In genomic region chr3:102063572-102063971, GRCh38 we compare ENCODE assay signal across 19 cellular contexts.
DNase-seq lines count a peak whose midpoint lies in the region; ATAC-seq and TF ChIP-seq lines count a peak whose summit lies in the region.
"Had no signal": no experiment of that assay in that cellular context is flagged by ENCODE, and none has a peak within 500 bp of the region (broad histone marks: within the 10 kb centered on the region; RNA-seq: fewer than 3 reads in every experiment).

No MANE protein-coding gene starts in this region.

- no peak overlapping the region for H3K27ac Mint-ChIP-seq in natural killer cell treated with Interleukin-12 subunit alpha and Interleukin-12 subunit beta and Interleukin-15 and Interleukin-18, amount 100 ng/mL, for 72 hours
- no peak overlapping the region for H3K27ac Mint-ChIP-seq in natural killer cell
- H3K27ac Mint-ChIP-seq in nephron progenitor cell = peak overlapping the region; percentile 40
- H3K27ac Mint-ChIP-seq: B cell; CD8-positive, alpha-beta T cell had no signal

- H3K4me1 ChIP-seq in spleen (peaks cover 5 to 20% (median 13%) of the 10 kb centered on the region in 6 donors), aorta (ENCODE audit: control insufficient read depth in 1 of 2, insufficient read depth in 2 of 2, low read length in 2 of 2) (peaks cover under 1 to 2% of the 10 kb centered on the region in 2 donors)
- H3K4me1 ChIP-seq: HAP-1 had no signal

- H3K36me3 ChIP-seq in spleen (no peaks in the 10 kb centered on the region), aorta (ENCODE audit: control insufficient read depth in 1 of 2, insufficient read depth in 2 of 2, low read length in 1 of 2) (no peaks in the 10 kb centered on the region)
- H3K36me3 ChIP-seq: BLaER1 treated with 17β-estradiol and CSF1 and Interleukin-3, amounts not matched to agents 10 nM and 100 nM; HAP-1 had no signal

- no peak for DNase-seq in natural killer cell treated with Interleukin-12 subunit alpha and Interleukin-12 subunit beta and Interleukin-15 and Interleukin-18, amount 100 ng/mL, for 72 hours (ENCODE audit: low spot score)
- DNase-seq in natural killer cell (no peak), nephron progenitor cell (no peak), spleen (peak; percentile 54), aorta (no peak), hippocampal formation (lab: John Stamatoyannopoulos, UW) (no peak), AML-193 (lab: John Stamatoyannopoulos, UW) (no peak)
- DNase-seq: 8988T; Calu3; CD8-positive, alpha-beta T cell; DMS53; DND-41; EL; GM23248 had no signal

- H3K9me3 ChIP-seq in spleen = no peaks in the 10 kb centered on the region
- H3K9me3 ChIP-seq in aorta (ENCODE audit: control insufficient read depth, low read length) = no peaks in the 10 kb centered on the region
- H3K9me3 ChIP-seq: BLaER1 treated with 17β-estradiol and CSF1 and Interleukin-3, amounts not matched to agents 10 nM and 100 nM; HAP-1 had no signal

- H3K4me3 ChIP-seq in spleen = no peak overlapping the region
- no peak overlapping the region for H3K4me3 ChIP-seq in aorta (ENCODE audit: low read length in 2 of 2)
- H3K4me3 ChIP-seq: BLaER1 treated with 17β-estradiol and CSF1 and Interleukin-3, amounts not matched to agents 10 nM and 100 nM; GM23248; HAP-1 had no signal

- 82 to 97% (median 94%) methylated on average over 8 of the region's 8 CpGs for WGBS in spleen, 5 donors
- WGBS in aorta, 2 donors = 94 to 98% methylated on average over 8 of the region's 8 CpGs

- intact Hi-C loops in natural killer cell (cut with micrococcal nuclease) = no loop called here
- intact Hi-C loops in spleen (cut with DNase I; ENCODE audit: low total_unique reads) = no loop called here
- intact Hi-C loops in aorta (cut with DNase I) = no loop called here

- no peaks in the 10 kb centered on the region for H3K9me3 Mint-ChIP-seq in natural killer cell treated with Interleukin-12 subunit alpha and Interleukin-12 subunit beta and Interleukin-15 and Interleukin-18, amount 100 ng/mL, for 72 hours
- H3K9me3 Mint-ChIP-seq in natural killer cell (no peaks in the 10 kb centered on the region), nephron progenitor cell (no peaks in the 10 kb centered on the region)
- H3K9me3 Mint-ChIP-seq: CD8-positive, alpha-beta T cell had no signal

- TF ChIP-seq CTCF in natural killer cell (IDR thresholded peaks at IDR 0.05) (no peak), nephron progenitor cell (IDR thresholded peaks at IDR 0.05) (no peak), spleen (IDR thresholded peaks at IDR 0.05 in 8 of 11, conservative IDR thresholded peaks at IDR 0.05 in 3 of 11) (no peak)

- peak; percentile 40 to 43 for ATAC-seq in natural killer cell treated with Interleukin-12 subunit alpha and Interleukin-12 subunit beta and Interleukin-15 and Interleukin-18, amount 100 ng/mL, for 72 hours
- ATAC-seq in natural killer cell (no peak), aorta (ENCODE audit: low FRiP score) (peak; percentile 29), HG03439 (IDR thresholded peaks at IDR 0.05; ENCODE audit: unreplicated experiment) (no peak)
- ATAC-seq: CD8-positive, alpha-beta T cell; HepG2 had no signal

- peaks cover 0 to 2% of the 10 kb centered on the region in 2 donors for H3K27me3 Mint-ChIP-seq in natural killer cell treated with Interleukin-12 subunit alpha and Interleukin-12 subunit beta and Interleukin-15 and Interleukin-18, amount 100 ng/mL, for 72 hours
- H3K27me3 Mint-ChIP-seq in natural killer cell (ENCODE audit: low read depth in 2 of 2) = no peaks in the 10 kb centered on the region
- peaks cover 9% of the 10 kb centered on the region for H3K27me3 Mint-ChIP-seq in nephron progenitor cell (ENCODE audit: low read depth, poor library complexity)
- H3K27me3 Mint-ChIP-seq: B cell had no signal

- H3K4me1 Mint-ChIP-seq in natural killer cell treated with Interleukin-12 subunit alpha and Interleukin-12 subunit beta and Interleukin-15 and Interleukin-18, amount 100 ng/mL, for 72 hours (ENCODE audit: low read depth in 2 of 2) = peaks cover 8 to 10% of the 10 kb centered on the region in 2 donors
- peaks cover 8 to 12% of the 10 kb centered on the region in 2 donors for H3K4me1 Mint-ChIP-seq in natural killer cell
- no peaks in the 10 kb centered on the region for H3K4me1 Mint-ChIP-seq in nephron progenitor cell

- H3K4me3 Mint-ChIP-seq in natural killer cell treated with Interleukin-12 subunit alpha and Interleukin-12 subunit beta and Interleukin-15 and Interleukin-18, amount 100 ng/mL, for 72 hours = no peak overlapping the region
- H3K4me3 Mint-ChIP-seq in natural killer cell (no peak overlapping the region), nephron progenitor cell (no peak overlapping the region)
- H3K4me3 Mint-ChIP-seq: B cell; CD8-positive, alpha-beta T cell had no signal

- no peaks in the 10 kb centered on the region for H3K36me3 Mint-ChIP-seq in natural killer cell treated with Interleukin-12 subunit alpha and Interleukin-12 subunit beta and Interleukin-15 and Interleukin-18, amount 100 ng/mL, for 72 hours
- H3K36me3 Mint-ChIP-seq in natural killer cell = no peaks in the 10 kb centered on the region
- H3K36me3 Mint-ChIP-seq in nephron progenitor cell (ENCODE audit: low read depth) = no peaks in the 10 kb centered on the region
- H3K36me3 Mint-ChIP-seq: CD8-positive, alpha-beta T cell had no signal

- TF ChIP-seq POLR2A in spleen (IDR thresholded peaks at IDR 0.05) = no peak

- H3K27me3 ChIP-seq in spleen (replicated peaks in 1 of 7) = no peaks in the 10 kb centered on the region
- H3K27me3 ChIP-seq in aorta (ENCODE audit: control insufficient read depth in 1 of 2, insufficient read depth in 2 of 2, low read length in 1 of 2) = no peaks in the 10 kb centered on the region
- H3K27me3 ChIP-seq: BLaER1 treated with 17β-estradiol and CSF1 and Interleukin-3, amounts not matched to agents 10 nM and 100 nM had no signal

- H3K27ac ChIP-seq in spleen (no peak overlapping the region), aorta (ENCODE audit: low read depth in 1 of 2, low read length in 2 of 2) (no peak overlapping the region)
- H3K27ac ChIP-seq: BLaER1 treated with 17β-estradiol and CSF1 and Interleukin-3, amounts not matched to agents 10 nM and 100 nM; GM23248 had no signal

Comparison
In these comparisons a context has a peak if more than half of its experiments do, and no peak if none do; other contexts are left out.
1. ATAC-seq: peak in natural killer cell treated with Interleukin-12 subunit alpha and Interleukin-12 subunit beta and Interleukin-15 and Interleukin-18, amount 100 ng/mL, for 72 hours (2 of 2) and aorta (single experiment); none in natural killer cell (0 of 3) and HG03439 (single experiment).